2 cellular contexts compared by ENCODE assay signal in the genomic region with DNA sequence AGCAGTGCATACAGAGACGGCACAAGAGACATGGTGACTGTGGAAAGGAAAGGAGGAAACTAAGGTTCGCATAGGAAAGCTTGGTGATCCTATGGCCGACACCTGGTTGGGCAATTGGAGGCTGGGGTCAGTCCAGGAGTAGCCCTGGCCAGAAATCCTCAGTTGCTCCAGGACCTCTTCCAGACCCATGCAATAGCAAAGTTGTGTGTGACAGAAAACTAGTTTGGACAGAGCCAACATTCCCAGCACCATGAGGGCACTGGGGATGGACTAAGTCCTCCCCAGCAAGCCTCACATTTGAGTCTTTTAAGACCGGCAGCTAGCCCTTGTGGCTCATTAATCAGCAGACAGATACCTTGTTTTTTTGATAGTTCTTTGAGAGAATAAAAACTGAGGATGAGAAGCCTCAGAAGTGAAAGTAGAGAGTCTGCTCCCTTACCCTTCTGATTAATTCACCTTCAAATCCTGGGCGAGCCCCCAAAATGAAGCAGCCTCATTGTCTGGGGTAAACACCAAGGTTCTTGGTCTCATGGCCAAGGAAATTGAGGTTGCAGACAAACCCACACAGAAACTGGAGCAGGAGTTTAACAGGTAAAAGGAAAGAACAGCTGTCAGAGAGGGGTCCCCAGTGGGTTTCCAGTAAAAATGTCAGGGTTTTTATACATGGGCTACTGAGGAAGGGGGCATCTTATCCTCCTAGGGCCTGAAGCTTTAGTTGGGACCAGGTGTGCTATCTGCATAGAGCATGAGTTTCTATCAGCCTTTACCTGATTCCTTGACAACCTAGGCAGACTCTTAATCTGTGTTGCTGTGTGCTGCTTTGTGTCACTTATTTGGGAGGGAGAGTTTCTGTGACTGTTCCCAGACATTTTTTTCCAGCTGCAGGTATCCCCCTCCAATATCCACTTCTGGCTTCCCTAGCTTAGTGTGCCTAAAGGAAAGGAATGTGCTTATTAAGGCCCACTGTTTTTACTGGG.
A peak's percentile ranks its signal among the peaks of the same experiment; 100 is the strongest.
TF ChIP-seq lines count a peak whose summit lies in the region.

No MANE protein-coding gene starts in this region.

TF ChIP-seq in HCT116, 20 proteins besides CTCF, POLR2A, EP300 and RAD21 (continued from another document):
- TF ChIP-seq, protein P1, sequence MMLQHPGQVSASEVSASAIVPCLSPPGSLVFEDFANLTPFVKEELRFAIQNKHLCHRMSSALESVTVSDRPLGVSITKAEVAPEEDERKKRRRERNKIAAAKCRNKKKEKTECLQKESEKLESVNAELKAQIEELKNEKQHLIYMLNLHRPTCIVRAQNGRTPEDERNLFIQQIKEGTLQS (IDR thresholded peaks at IDR 0.05): no peak
- TF ChIP-seq ZFX (IDR thresholded peaks at IDR 0.05) (no peak), FOSL1 (IDR thresholded peaks at IDR 0.05; ENCODE audit: low read depth) (no peak), EGR1 (IDR thresholded peaks at IDR 0.05; ENCODE audit: low read depth) (no peak), ZNF274 (IDR thresholded peaks at IDR 0.05; ENCODE audit: low read depth, low read length) (no peak), TCF7L2 (IDR thresholded peaks at IDR 0.05; ENCODE audit: borderline replicate concordance, extremely low read depth, insufficient read depth, insufficient read length) (no peak), REST (IDR thresholded peaks at IDR 0.05; ENCODE audit: low read depth) (no peak), EZH2 (IDR thresholded peaks at IDR 0.05) (no peak), JUND (IDR thresholded peaks at IDR 0.05) (no peak), SP1 (IDR thresholded peaks at IDR 0.05; ENCODE audit: low read depth) (no peak), SIN3A (IDR thresholded peaks at IDR 0.05; ENCODE audit: low read depth) (no peak), CEBPB (IDR thresholded peaks at IDR 0.05; ENCODE audit: low read depth) (no peak), YY1 (IDR thresholded peaks at IDR 0.05; ENCODE audit: extremely low read depth, insufficient replicate concordance, low read depth, low read length) (no peak)
- TF ChIP-seq, protein P2, sequence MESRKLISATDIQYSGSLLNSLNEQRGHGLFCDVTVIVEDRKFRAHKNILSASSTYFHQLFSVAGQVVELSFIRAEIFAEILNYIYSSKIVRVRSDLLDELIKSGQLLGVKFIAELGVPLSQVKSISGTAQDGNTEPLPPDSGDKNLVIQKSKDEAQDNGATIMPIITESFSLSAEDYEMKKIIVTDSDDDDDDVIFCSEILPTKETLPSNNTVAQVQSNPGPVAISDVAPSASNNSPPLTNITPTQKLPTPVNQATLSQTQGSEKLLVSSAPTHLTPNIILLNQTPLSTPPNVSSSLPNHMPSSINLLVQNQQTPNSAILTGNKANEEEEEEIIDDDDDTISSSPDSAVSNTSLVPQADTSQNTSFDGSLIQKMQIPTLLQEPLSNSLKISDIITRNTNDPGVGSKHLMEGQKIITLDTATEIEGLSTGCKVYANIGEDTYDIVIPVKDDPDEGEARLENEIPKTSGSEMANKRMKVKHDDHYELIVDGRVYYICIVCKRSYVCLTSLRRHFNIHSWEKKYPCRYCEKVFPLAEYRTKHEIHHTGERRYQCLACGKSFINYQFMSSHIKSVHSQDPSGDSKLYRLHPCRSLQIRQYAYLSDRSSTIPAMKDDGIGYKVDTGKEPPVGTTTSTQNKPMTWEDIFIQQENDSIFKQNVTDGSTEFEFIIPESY (IDR thresholded peaks at IDR 0.05; ENCODE audit: extremely low read depth, insufficient replicate concordance, low read length): no peak
TF ChIP-seq in HCT116: peak in this region for 0.

TF ChIP-seq in K562, 482 proteins besides CTCF, POLR2A, EP300 and RAD21:
- TF ChIP-seq, protein P3, sequence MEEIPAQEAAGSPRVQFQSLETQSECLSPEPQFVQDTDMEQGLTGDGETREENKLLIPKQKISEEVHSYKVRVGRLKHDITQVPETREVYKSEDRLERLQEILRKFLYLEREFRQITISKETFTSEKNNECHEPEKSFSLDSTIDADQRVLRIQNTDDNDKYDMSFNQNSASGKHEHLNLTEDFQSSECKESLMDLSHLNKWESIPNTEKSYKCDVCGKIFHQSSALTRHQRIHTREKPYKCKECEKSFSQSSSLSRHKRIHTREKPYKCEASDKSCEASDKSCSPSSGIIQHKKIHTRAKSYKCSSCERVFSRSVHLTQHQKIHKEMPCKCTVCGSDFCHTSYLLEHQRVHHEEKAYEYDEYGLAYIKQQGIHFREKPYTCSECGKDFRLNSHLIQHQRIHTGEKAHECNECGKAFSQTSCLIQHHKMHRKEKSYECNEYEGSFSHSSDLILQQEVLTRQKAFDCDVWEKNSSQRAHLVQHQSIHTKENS (CRISPR knock-in tag; IDR thresholded peaks at IDR 0.05): no peak
- TF ChIP-seq CREB3L1 (IDR thresholded peaks at IDR 0.05; ENCODE audit: borderline replicate concordance, low read depth) (no peak), ZNF311 (CRISPR knock-in tag; IDR thresholded peaks at IDR 0.05) (no peak), KLF13 (tag; IDR thresholded peaks at IDR 0.05; ENCODE audit: borderline replicate concordance, low read depth) (no peak), CBFA2T2 (conservative IDR thresholded peaks at IDR 0.05) (0 out of 2 replicates have a peak, but pooled peaks have one; percentile 3), IFI16 (CRISPR knock-in tag; IDR thresholded peaks at IDR 0.05) (no peak), MYBL2 (IDR thresholded peaks at IDR 0.05; ENCODE audit: low read depth) (no peak), MYBL2 (CRISPR knock-in tag; IDR thresholded peaks at IDR 0.05; ENCODE audit: borderline replicate concordance) (no peak), CBFA2T3 (IDR thresholded peaks at IDR 0.05) (peak; percentile 40), CCAR2 (IDR thresholded peaks at IDR 0.05; ENCODE audit: low read depth, low read length) (no peak), BACH1 (tag; IDR thresholded peaks at IDR 0.05) (no peak), NR0B1 (IDR thresholded peaks at IDR 0.05; ENCODE audit: partially characterized antibody) (no peak), E2F3 (CRISPR knock-in tag; IDR thresholded peaks at IDR 0.05) (no peak), NKRF (IDR thresholded peaks at IDR 0.05; ENCODE audit: borderline replicate concordance) (no peak)
- TF ChIP-seq, protein P4, sequence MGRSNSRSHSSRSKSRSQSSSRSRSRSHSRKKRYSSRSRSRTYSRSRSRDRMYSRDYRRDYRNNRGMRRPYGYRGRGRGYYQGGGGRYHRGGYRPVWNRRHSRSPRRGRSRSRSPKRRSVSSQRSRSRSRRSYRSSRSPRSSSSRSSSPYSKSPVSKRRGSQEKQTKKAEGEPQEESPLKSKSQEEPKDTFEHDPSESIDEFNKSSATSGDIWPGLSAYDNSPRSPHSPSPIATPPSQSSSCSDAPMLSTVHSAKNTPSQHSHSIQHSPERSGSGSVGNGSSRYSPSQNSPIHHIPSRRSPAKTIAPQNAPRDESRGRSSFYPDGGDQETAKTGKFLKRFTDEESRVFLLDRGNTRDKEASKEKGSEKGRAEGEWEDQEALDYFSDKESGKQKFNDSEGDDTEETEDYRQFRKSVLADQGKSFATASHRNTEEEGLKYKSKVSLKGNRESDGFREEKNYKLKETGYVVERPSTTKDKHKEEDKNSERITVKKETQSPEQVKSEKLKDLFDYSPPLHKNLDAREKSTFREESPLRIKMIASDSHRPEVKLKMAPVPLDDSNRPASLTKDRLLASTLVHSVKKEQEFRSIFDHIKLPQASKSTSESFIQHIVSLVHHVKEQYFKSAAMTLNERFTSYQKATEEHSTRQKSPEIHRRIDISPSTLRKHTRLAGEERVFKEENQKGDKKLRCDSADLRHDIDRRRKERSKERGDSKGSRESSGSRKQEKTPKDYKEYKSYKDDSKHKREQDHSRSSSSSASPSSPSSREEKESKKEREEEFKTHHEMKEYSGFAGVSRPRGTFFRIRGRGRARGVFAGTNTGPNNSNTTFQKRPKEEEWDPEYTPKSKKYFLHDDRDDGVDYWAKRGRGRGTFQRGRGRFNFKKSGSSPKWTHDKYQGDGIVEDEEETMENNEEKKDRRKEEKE (IDR thresholded peaks at IDR 0.05; ENCODE audit: borderline replicate concordance in 1 of 2, control insufficient read depth in 1 of 2, low read depth in 2 of 2, low read length in 1 of 2): no peak
- TF ChIP-seq, protein P5, sequence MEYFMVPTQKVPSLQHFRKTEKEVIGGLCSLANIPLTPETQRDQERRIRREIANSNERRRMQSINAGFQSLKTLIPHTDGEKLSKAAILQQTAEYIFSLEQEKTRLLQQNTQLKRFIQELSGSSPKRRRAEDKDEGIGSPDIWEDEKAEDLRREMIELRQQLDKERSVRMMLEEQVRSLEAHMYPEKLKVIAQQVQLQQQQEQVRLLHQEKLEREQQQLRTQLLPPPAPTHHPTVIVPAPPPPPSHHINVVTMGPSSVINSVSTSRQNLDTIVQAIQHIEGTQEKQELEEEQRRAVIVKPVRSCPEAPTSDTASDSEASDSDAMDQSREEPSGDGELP (CRISPR knock-in tag; IDR thresholded peaks at IDR 0.05; ENCODE audit: borderline replicate concordance): no peak
